ENCODE assay signal across 8 cellular contexts in the genomic region with DNA sequence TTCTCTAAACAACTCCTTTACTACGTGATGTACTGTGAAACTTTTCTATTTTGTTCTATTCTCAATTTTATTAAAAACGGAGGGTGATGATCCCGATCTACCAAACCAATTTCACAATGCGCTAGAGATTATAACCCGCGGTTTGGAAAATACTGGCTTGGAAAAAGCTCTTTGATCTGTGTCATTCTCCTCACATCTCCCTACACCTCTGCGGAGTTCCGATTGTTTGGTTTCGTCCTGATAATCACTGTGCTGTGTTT. TPM values are rescaled to one million over a fixed set of nuclear protein-coding genes. Genes with fewer than 3 reads are reported as not detected.
DNase-seq lines count a peak whose midpoint lies in the region; ATAC-seq and TF ChIP-seq lines count a peak whose summit lies in the region.

No MANE protein-coding gene starts in this region.

- no peaks in the 10 kb centered on the region for H3K9me3 Mint-ChIP-seq in type B pancreatic cell

- H3K4me3 Mint-ChIP-seq in type B pancreatic cell = no peak overlapping the region

- intact Hi-C loops in body of pancreas (cut with DNase I) = no loop called here

- H3K27me3 Mint-ChIP-seq in type B pancreatic cell = no peaks in the 10 kb centered on the region

- TF ChIP-seq POLR2A in body of pancreas (IDR thresholded peaks at IDR 0.05) = no peak

- WGBS in body of pancreas, 2 donors = 1 to 8% methylated on average over 9 of the region's 9 CpGs
- WGBS in liver = 4% methylated on average over 9 of the region's 9 CpGs
- 36% methylated on average over 9 of the region's 9 CpGs for WGBS in thymus

- DNase-seq in HL-60 (ENCODE audit: low read depth in 1 of 2, low spot score in 1 of 2) (no peak), body of pancreas (no peak), type B pancreatic cell (ENCODE audit: extremely low spot score, unreplicated experiment) (no peak), cerebellar cortex (ENCODE audit: low spot score) (no peak), NCI-H345 treated with DMSO at 0.1 percent for 48 hours (lab: John Stamatoyannopoulos, UW; ENCODE audit: unreplicated experiment) (no peak)

- H3K9me3 ChIP-seq in body of pancreas = no peaks in the 10 kb centered on the region
- H3K9me3 ChIP-seq in liver (ENCODE audit: control insufficient read depth in 4 of 4, low read length in 3 of 4) = no peaks in the 10 kb centered on the region
- peaks cover 1% of the 10 kb centered on the region for H3K9me3 ChIP-seq in thymus (ENCODE audit: control insufficient read depth)

- H3K4me1 Mint-ChIP-seq in type B pancreatic cell (ENCODE audit: unreplicated experiment) = peaks cover 21% of the 10 kb centered on the region

- TF ChIP-seq CTCF in HL-60 (IDR thresholded peaks at IDR 0.05; ENCODE audit: insufficient read depth, low read length) = no peak
- TF ChIP-seq CTCF in body of pancreas (IDR thresholded peaks at IDR 0.05) = no peak
- no peak for TF ChIP-seq CTCF in liver (IDR thresholded peaks at IDR 0.05; ENCODE audit: low read depth, low read length, missing input control)
- TF ChIP-seq CTCF in type B pancreatic cell (conservative IDR thresholded peaks at IDR 0.05) = no peak

- H3K27ac ChIP-seq in HL-60 (replicated peaks) (peak overlapping the region; percentile 72), body of pancreas (peak overlapping the region; percentile 91 to 96 (median 96)), liver (ENCODE audit: low read depth in 1 of 2, low read length in 2 of 2) (peak overlapping the region; percentile 74 to 92), thymus (ENCODE audit: low read depth) (peak overlapping the region; percentile 98)

- TF ChIP-seq RAD21 in liver (IDR thresholded peaks at IDR 0.05) = no peak

- H3K9ac ChIP-seq in liver (ENCODE audit: low read depth in 1 of 2, low read length in 2 of 2) = peak overlapping the region; percentile 88 to 97

- ATAC-seq in body of pancreas (no peak), GM21529 (IDR thresholded peaks at IDR 0.05; ENCODE audit: unreplicated experiment) (no peak)

- H3K36me3 ChIP-seq in body of pancreas (replicated peaks in 1 of 2; ENCODE audit: insufficient read depth in 1 of 2, low read depth in 2 of 2) = no peaks in the 10 kb centered on the region
- H3K36me3 ChIP-seq in liver (ENCODE audit: control insufficient read depth in 4 of 4, insufficient read depth in 3 of 4, low read depth in 1 of 4, low read length in 3 of 4) = no peaks in the 10 kb centered on the region
- no peaks in the 10 kb centered on the region for H3K36me3 ChIP-seq in thymus (ENCODE audit: control insufficient read depth, insufficient read depth)

- H3K4me3 ChIP-seq in HL-60 (replicated peaks; ENCODE audit: insufficient read depth, low read length) (peak overlapping the region; percentile 92), body of pancreas (peak overlapping the region; percentile 26 to 74), liver (ENCODE audit: low read depth in 1 of 3, low read length in 3 of 3) (peak overlapping the region; percentile 52 to 79 (median 72)), thymus (ENCODE audit: low read length) (peak overlapping the region; percentile 88)

- H3K36me3 Mint-ChIP-seq in type B pancreatic cell = no peaks in the 10 kb centered on the region

- H3K4me1 ChIP-seq in body of pancreas (peaks cover 46% of the 10 kb centered on the region), liver (ENCODE audit: control insufficient read depth in 4 of 4, insufficient read depth in 4 of 4, low read length in 3 of 4) (peaks cover 2 to 37% (median 27%) of the 10 kb centered on the region in 4 donors), thymus (ENCODE audit: control insufficient read depth, insufficient read depth, low read length) (peaks cover 15% of the 10 kb centered on the region)

- H3K27me3 ChIP-seq in HL-60 (ENCODE audit: insufficient read depth, poor library complexity, severe bottlenecking) (no peaks in the 10 kb centered on the region), body of pancreas (no peaks in the 10 kb centered on the region), liver (ENCODE audit: control insufficient read depth in 4 of 4, insufficient read depth in 4 of 4, low read length in 3 of 4) (no peaks in the 10 kb centered on the region), thymus (ENCODE audit: control insufficient read depth, insufficient read depth) (no peaks in the 10 kb centered on the region)

- H3K27ac Mint-ChIP-seq in type B pancreatic cell = no peak overlapping the region

TF ChIP-seq in liver, 16 proteins besides CTCF, POLR2A, EP300 and RAD21:
- TF ChIP-seq, protein P1, sequence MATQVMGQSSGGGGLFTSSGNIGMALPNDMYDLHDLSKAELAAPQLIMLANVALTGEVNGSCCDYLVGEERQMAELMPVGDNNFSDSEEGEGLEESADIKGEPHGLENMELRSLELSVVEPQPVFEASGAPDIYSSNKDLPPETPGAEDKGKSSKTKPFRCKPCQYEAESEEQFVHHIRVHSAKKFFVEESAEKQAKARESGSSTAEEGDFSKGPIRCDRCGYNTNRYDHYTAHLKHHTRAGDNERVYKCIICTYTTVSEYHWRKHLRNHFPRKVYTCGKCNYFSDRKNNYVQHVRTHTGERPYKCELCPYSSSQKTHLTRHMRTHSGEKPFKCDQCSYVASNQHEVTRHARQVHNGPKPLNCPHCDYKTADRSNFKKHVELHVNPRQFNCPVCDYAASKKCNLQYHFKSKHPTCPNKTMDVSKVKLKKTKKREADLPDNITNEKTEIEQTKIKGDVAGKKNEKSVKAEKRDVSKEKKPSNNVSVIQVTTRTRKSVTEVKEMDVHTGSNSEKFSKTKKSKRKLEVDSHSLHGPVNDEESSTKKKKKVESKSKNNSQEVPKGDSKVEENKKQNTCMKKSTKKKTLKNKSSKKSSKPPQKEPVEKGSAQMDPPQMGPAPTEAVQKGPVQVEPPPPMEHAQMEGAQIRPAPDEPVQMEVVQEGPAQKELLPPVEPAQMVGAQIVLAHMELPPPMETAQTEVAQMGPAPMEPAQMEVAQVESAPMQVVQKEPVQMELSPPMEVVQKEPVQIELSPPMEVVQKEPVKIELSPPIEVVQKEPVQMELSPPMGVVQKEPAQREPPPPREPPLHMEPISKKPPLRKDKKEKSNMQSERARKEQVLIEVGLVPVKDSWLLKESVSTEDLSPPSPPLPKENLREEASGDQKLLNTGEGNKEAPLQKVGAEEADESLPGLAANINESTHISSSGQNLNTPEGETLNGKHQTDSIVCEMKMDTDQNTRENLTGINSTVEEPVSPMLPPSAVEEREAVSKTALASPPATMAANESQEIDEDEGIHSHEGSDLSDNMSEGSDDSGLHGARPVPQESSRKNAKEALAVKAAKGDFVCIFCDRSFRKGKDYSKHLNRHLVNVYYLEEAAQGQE (IDR thresholded peaks at IDR 0.05) = no peak
- TF ChIP-seq, protein P2, sequence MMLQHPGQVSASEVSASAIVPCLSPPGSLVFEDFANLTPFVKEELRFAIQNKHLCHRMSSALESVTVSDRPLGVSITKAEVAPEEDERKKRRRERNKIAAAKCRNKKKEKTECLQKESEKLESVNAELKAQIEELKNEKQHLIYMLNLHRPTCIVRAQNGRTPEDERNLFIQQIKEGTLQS (IDR thresholded peaks at IDR 0.05) = no peak
- TF ChIP-seq TAF1 (conservative IDR thresholded peaks at IDR 0.05) (peak; percentile 82), GABPA (IDR thresholded peaks at IDR 0.05 in 1 of 2, conservative IDR thresholded peaks at IDR 0.05 in 1 of 2) (peak in 1 of 2 donors; percentile 8), NR2F2 (IDR thresholded peaks at IDR 0.05) (no peak), SP1 (IDR thresholded peaks at IDR 0.05) (no peak), EGR1 (IDR thresholded peaks at IDR 0.05; ENCODE audit: low read depth in 2 of 2) (no peak), FOXA1 (IDR thresholded peaks at IDR 0.05) (no peak), HNF4G (IDR thresholded peaks at IDR 0.05) (no peak), MAX (IDR thresholded peaks at IDR 0.05) (no peak), YY1 (IDR thresholded peaks at IDR 0.05) (peak; percentile 14), HNF4A (conservative IDR thresholded peaks at IDR 0.05) (no peak), FOXA2 (IDR thresholded peaks at IDR 0.05) (no peak)
- TF ChIP-seq, protein P3, sequence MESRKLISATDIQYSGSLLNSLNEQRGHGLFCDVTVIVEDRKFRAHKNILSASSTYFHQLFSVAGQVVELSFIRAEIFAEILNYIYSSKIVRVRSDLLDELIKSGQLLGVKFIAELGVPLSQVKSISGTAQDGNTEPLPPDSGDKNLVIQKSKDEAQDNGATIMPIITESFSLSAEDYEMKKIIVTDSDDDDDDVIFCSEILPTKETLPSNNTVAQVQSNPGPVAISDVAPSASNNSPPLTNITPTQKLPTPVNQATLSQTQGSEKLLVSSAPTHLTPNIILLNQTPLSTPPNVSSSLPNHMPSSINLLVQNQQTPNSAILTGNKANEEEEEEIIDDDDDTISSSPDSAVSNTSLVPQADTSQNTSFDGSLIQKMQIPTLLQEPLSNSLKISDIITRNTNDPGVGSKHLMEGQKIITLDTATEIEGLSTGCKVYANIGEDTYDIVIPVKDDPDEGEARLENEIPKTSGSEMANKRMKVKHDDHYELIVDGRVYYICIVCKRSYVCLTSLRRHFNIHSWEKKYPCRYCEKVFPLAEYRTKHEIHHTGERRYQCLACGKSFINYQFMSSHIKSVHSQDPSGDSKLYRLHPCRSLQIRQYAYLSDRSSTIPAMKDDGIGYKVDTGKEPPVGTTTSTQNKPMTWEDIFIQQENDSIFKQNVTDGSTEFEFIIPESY (IDR thresholded peaks at IDR 0.05) = peak; percentile 60

RNA-seq across cellular contexts. Expression of gene ABCD3, which starts 0.6 kb away (rescaled TPM):
- total RNA-seq in body of pancreas = 10 to 100 TPM; 27.4 to 29.8 TPM
- total RNA-seq in liver = 100 to 1,000 TPM in 1 of 2 donors, 10 to 100 TPM in 1; 71.6 to 133 TPM
- 10 to 100 TPM; 49.2 to 53.4 TPM for polyA plus RNA-seq in liver
- polyA plus RNA-seq in thymus = 84.2 TPM
- 55.1 and 67.4 TPM in 2 replicates for total RNA-seq in type B pancreatic cell (ENCODE audit: low replicate concordance)
